ENCODE assay signal across 24 cellular contexts in genomic region chr10:25278180-25278579, GRCh38.
DNase-seq lines count a peak whose midpoint lies in the region; ATAC-seq, FAIRE-seq and TF ChIP-seq lines count a peak whose summit lies in the region.
"Had no signal": no experiment of that assay in that cellular context is flagged by ENCODE, and none has a peak within 500 bp of the region (broad histone marks: within the 10 kb centered on the region; RNA-seq: fewer than 3 reads in every experiment).

No MANE protein-coding gene starts in this region.

- peak; percentile 24 for FAIRE-seq in frontal cortex (lab: Jason Lieb, UNC)
- FAIRE-seq: GM12878, GM12892, GM18507 had no signal

- H3K79me2 ChIP-seq in SK-N-SH (ENCODE audit: insufficient read depth) = no peaks in the 10 kb centered on the region

- H3K4me3 ChIP-seq in SK-N-SH (ENCODE audit: low read depth in 2 of 2, low read length in 1 of 2) (no peak overlapping the region), upper lobe of left lung (no peak overlapping the region)
- H3K4me3 ChIP-seq: BLaER1, GM12878 had no signal

- no peak overlapping the region for H2AFZ ChIP-seq in SK-N-SH (ENCODE audit: low read depth)

- no peaks in the 10 kb centered on the region for H4K20me1 ChIP-seq in SK-N-SH (ENCODE audit: insufficient read depth)
- H4K20me1 ChIP-seq: BLaER1 had no signal

- DNase-seq in SK-N-SH = no peak
- no peak for DNase-seq in frontal cortex (ENCODE audit: low spot score in 2 of 2)
- no peak for DNase-seq in upper lobe of left lung
- DNase-seq: 8988T; ACHN; BE2C; C1 segment of cervical spinal cord; CD4-positive, alpha-beta memory T cell; CD4-positive, CD25-positive, alpha-beta regulatory T cell; CD8-positive, alpha-beta memory T cell; COR-L47; DMS 273 treated with DMSO at 0.1 percent for 48 hours; DMS153; DMS53; DMS79; DND-41; EL; GDM1 had no signal

- no peak for TF ChIP-seq POLR2A in upper lobe of left lung (IDR thresholded peaks at IDR 0.05)

- CTCF ChIA-PET in SK-N-SH (lab: Yijun Ruan, JAX) = no interaction called here

- H3K9me3 ChIP-seq in SK-N-SH (peaks cover 8% of the 10 kb centered on the region; the same call in 1 of the 2 replicates), upper lobe of left lung (peaks cover 4 to 12% (median 9%) of the 10 kb centered on the region in 4 donors)
- H3K9me3 ChIP-seq: BE2C had no signal

- no peaks in the 10 kb centered on the region for H3K36me3 ChIP-seq in SK-N-SH (replicated peaks in 1 of 2; ENCODE audit: control insufficient read depth in 1 of 2, insufficient read depth in 2 of 2, low read length in 1 of 2)
- H3K36me3 ChIP-seq in upper lobe of left lung = no peaks in the 10 kb centered on the region
- H3K36me3 ChIP-seq: BE2C, BLaER1 had no signal

- H3K9ac ChIP-seq in SK-N-SH = no peak overlapping the region
- H3K9ac ChIP-seq: BLaER1 had no signal

- 26% methylated on average over 1 of the region's 1 CpG for WGBS in SK-N-SH (ENCODE audit: low lambda C conversion rate)
- 90% methylated on average over 1 of the region's 1 CpG for WGBS in upper lobe of left lung, 2 donors

- no peaks in the 10 kb centered on the region for H3K9me2 ChIP-seq in SK-N-SH

- H3K27ac ChIP-seq in SK-N-SH (ENCODE audit: low read depth in 2 of 2, low read length in 1 of 2) (no peak overlapping the region), upper lobe of left lung (no peak overlapping the region)
- H3K27ac ChIP-seq: BLaER1 had no signal

- TF ChIP-seq EP300 in SK-N-SH (IDR thresholded peaks at IDR 0.05; ENCODE audit: borderline replicate concordance in 1 of 2, low read depth in 1 of 2, low read length in 1 of 2) (no peak), upper lobe of left lung (IDR thresholded peaks at IDR 0.05) (no peak)

- ATAC-seq in SK-N-SH treated with all-trans-retinoic acid at 6 μM for 48 hours (no peak), HG03175 (IDR thresholded peaks at IDR 0.05; ENCODE audit: unreplicated experiment) (no peak), upper lobe of left lung (ENCODE audit: low FRiP score in 2 of 2) (no peak)
- ATAC-seq: GM12878 had no signal

- H3K4me2 ChIP-seq in SK-N-SH = no peak overlapping the region
- H3K4me2 ChIP-seq: BLaER1 had no signal

- POLR2A ChIA-PET in SK-N-SH (lab: Yijun Ruan, JAX) = no interaction called here

- H3K27me3 ChIP-seq in SK-N-SH (ENCODE audit: insufficient read depth) (no peaks in the 10 kb centered on the region), upper lobe of left lung (no peaks in the 10 kb centered on the region)
- H3K27me3 ChIP-seq: BE2C, BLaER1 had no signal

- H3F3A ChIP-seq in SK-N-SH (replicated peaks; ENCODE audit: insufficient read depth) = no peaks in the 10 kb centered on the region

- H3K4me1 ChIP-seq in SK-N-SH (ENCODE audit: control insufficient read depth in 1 of 2, insufficient read depth in 2 of 2, low read depth in 1 of 2, low read length in 1 of 2) (no peaks in the 10 kb centered on the region), upper lobe of left lung (no peaks in the 10 kb centered on the region)
- H3K4me1 ChIP-seq: BE2C, BLaER1 had no signal

- TF ChIP-seq RAD21 in SK-N-SH (IDR thresholded peaks at IDR 0.05; ENCODE audit: low read length) = no peak

- TF ChIP-seq CTCF in SK-N-SH (IDR thresholded peaks at IDR 0.05) (no peak), upper lobe of left lung (IDR thresholded peaks at IDR 0.05) (no peak)

TF ChIP-seq in SK-N-SH treated with all-trans-retinoic acid at 6 μM for 48 hours, 23 proteins besides CTCF, POLR2A, EP300 and RAD21:
- TF ChIP-seq ZFP30 (CRISPR knock-in tag; IDR thresholded peaks at IDR 0.05) (peak; percentile 97), ISL1 (CRISPR knock-in tag; IDR thresholded peaks at IDR 0.05) (no peak)

TF ChIP-seq in SK-N-SH, 30 proteins besides CTCF, POLR2A, EP300 and RAD21:
- no peak for TF ChIP-seq POLR2AphosphoS5 (IDR thresholded peaks at IDR 0.05; ENCODE audit: low read depth, low read length)
- no peak for TF ChIP-seq USF1 (IDR thresholded peaks at IDR 0.05; ENCODE audit: borderline replicate concordance, low read depth)
- no peak for TF ChIP-seq YY1 (IDR thresholded peaks at IDR 0.05; ENCODE audit: low read depth)
